ENCODE assay signal across 1 cellular context in the genomic region with DNA sequence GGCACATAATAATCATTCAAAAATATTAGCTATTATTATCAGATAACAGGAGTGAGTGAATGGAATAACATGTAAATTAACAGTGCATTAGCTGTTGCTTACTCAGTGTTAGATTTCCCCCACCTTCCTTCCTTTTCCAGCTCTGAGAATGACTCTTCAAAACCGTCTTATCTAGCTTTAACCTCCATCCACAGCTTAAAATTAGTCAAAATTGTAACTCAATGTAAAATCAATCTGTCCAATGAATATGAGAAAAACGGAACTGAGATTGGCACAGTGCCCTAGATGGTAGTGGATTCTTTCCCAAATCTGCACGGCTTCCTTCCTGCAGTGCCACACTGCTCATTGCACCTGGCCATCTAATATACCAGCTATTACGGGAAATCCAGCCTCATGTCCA.
TF ChIP-seq lines count a peak whose summit lies in the region.

No MANE protein-coding gene starts in this region.

TF ChIP-seq in GM12878, 131 proteins besides CTCF, POLR2A, EP300 and RAD21 (continued from another document):
- TF ChIP-seq ATF7 (IDR thresholded peaks at IDR 0.05; ENCODE audit: low read depth), result no peak
- TF ChIP-seq ESRRA (IDR thresholded peaks at IDR 0.05; ENCODE audit: low read length), result no peak
- peak; percentile 39; the same call in 1 of the 2 replicates for TF ChIP-seq BCL11A (IDR thresholded peaks at IDR 0.05; ENCODE audit: low read depth, low read length)
- no peak for TF ChIP-seq SIN3A (IDR thresholded peaks at IDR 0.05; ENCODE audit: low read depth, low read length)
- peak; percentile 77 for TF ChIP-seq IKZF1 (conservative IDR thresholded peaks at IDR 0.05)
- TF ChIP-seq EED (IDR thresholded peaks at IDR 0.05; ENCODE audit: low read depth), result peak; percentile 75
- TF ChIP-seq IRF4 (IDR thresholded peaks at IDR 0.05; ENCODE audit: low read depth, low read length), result peak; percentile 45; the same call in 1 of the 2 replicates
- no peak for TF ChIP-seq TBL1XR1 (IDR thresholded peaks at IDR 0.05; ENCODE audit: low read depth, low read length)
- TF ChIP-seq ZNF207 (IDR thresholded peaks at IDR 0.05; ENCODE audit: borderline replicate concordance), result no peak
- peak; percentile 74; the same call in 1 of the 2 replicates for TF ChIP-seq JUNB (IDR thresholded peaks at IDR 0.05)
- TF ChIP-seq, protein P1, sequence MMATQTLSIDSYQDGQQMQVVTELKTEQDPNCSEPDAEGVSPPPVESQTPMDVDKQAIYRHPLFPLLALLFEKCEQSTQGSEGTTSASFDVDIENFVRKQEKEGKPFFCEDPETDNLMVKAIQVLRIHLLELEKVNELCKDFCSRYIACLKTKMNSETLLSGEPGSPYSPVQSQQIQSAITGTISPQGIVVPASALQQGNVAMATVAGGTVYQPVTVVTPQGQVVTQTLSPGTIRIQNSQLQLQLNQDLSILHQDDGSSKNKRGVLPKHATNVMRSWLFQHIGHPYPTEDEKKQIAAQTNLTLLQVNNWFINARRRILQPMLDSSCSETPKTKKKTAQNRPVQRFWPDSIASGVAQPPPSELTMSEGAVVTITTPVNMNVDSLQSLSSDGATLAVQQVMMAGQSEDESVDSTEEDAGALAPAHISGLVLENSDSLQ (IDR thresholded peaks at IDR 0.05), result no peak
- TF ChIP-seq KDM1A (IDR thresholded peaks at IDR 0.05; ENCODE audit: borderline replicate concordance), result no peak
- TF ChIP-seq SPI1 (IDR thresholded peaks at IDR 0.05; ENCODE audit: borderline replicate concordance, insufficient read depth, low read depth, low read length), result peak; percentile 85
- peak; percentile 79 to 85 for TF ChIP-seq IKZF2 (IDR thresholded peaks at IDR 0.05)
- TF ChIP-seq, protein P2, sequence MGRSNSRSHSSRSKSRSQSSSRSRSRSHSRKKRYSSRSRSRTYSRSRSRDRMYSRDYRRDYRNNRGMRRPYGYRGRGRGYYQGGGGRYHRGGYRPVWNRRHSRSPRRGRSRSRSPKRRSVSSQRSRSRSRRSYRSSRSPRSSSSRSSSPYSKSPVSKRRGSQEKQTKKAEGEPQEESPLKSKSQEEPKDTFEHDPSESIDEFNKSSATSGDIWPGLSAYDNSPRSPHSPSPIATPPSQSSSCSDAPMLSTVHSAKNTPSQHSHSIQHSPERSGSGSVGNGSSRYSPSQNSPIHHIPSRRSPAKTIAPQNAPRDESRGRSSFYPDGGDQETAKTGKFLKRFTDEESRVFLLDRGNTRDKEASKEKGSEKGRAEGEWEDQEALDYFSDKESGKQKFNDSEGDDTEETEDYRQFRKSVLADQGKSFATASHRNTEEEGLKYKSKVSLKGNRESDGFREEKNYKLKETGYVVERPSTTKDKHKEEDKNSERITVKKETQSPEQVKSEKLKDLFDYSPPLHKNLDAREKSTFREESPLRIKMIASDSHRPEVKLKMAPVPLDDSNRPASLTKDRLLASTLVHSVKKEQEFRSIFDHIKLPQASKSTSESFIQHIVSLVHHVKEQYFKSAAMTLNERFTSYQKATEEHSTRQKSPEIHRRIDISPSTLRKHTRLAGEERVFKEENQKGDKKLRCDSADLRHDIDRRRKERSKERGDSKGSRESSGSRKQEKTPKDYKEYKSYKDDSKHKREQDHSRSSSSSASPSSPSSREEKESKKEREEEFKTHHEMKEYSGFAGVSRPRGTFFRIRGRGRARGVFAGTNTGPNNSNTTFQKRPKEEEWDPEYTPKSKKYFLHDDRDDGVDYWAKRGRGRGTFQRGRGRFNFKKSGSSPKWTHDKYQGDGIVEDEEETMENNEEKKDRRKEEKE (IDR thresholded peaks at IDR 0.05), result no peak
- peak; percentile 21 for TF ChIP-seq SMAD1 (IDR thresholded peaks at IDR 0.05; ENCODE audit: low read depth, partially characterized antibody)
- TF ChIP-seq BMI1 (IDR thresholded peaks at IDR 0.05; ENCODE audit: borderline replicate concordance), result 0 out of 2 replicates have a peak, but pooled peaks have one; percentile 25
- no peak for TF ChIP-seq MTA3 (IDR thresholded peaks at IDR 0.05; ENCODE audit: borderline replicate concordance, low read length)
- no peak for TF ChIP-seq NRF1 (conservative IDR thresholded peaks at IDR 0.05; ENCODE audit: low read depth, low read length)
- peak; percentile 54 for TF ChIP-seq MTA2 (IDR thresholded peaks at IDR 0.05; ENCODE audit: low read depth)
- no peak for TF ChIP-seq CHD1 (IDR thresholded peaks at IDR 0.05; ENCODE audit: low read depth, low read length)
- TF ChIP-seq RUNX3 (IDR thresholded peaks at IDR 0.05; ENCODE audit: low read length), result peak; percentile 17; the same call in 1 of the 2 replicates
- TF ChIP-seq, protein P3, sequence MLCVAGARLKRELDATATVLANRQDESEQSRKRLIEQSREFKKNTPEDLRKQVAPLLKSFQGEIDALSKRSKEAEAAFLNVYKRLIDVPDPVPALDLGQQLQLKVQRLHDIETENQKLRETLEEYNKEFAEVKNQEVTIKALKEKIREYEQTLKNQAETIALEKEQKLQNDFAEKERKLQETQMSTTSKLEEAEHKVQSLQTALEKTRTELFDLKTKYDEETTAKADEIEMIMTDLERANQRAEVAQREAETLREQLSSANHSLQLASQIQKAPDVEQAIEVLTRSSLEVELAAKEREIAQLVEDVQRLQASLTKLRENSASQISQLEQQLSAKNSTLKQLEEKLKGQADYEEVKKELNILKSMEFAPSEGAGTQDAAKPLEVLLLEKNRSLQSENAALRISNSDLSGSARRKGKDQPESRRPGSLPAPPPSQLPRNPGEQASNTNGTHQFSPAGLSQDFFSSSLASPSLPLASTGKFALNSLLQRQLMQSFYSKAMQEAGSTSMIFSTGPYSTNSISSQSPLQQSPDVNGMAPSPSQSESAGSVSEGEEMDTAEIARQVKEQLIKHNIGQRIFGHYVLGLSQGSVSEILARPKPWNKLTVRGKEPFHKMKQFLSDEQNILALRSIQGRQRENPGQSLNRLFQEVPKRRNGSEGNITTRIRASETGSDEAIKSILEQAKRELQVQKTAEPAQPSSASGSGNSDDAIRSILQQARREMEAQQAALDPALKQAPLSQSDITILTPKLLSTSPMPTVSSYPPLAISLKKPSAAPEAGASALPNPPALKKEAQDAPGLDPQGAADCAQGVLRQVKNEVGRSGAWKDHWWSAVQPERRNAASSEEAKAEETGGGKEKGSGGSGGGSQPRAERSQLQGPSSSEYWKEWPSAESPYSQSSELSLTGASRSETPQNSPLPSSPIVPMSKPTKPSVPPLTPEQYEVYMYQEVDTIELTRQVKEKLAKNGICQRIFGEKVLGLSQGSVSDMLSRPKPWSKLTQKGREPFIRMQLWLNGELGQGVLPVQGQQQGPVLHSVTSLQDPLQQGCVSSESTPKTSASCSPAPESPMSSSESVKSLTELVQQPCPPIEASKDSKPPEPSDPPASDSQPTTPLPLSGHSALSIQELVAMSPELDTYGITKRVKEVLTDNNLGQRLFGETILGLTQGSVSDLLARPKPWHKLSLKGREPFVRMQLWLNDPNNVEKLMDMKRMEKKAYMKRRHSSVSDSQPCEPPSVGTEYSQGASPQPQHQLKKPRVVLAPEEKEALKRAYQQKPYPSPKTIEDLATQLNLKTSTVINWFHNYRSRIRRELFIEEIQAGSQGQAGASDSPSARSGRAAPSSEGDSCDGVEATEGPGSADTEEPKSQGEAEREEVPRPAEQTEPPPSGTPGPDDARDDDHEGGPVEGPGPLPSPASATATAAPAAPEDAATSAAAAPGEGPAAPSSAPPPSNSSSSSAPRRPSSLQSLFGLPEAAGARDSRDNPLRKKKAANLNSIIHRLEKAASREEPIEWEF (IDR thresholded peaks at IDR 0.05; ENCODE audit: insufficient replicate concordance, low read depth, low read length), result no peak
- peak; percentile 44; the same call in 1 of the 2 replicates for TF ChIP-seq NFIC (IDR thresholded peaks at IDR 0.05; ENCODE audit: low read depth, low read length)
- TF ChIP-seq DPF2 (IDR thresholded peaks at IDR 0.05), result peak; percentile 54
